ENCODE assay signal across 1 cellular context in genomic region chr5:516980-517379, GRCh38.
TF ChIP-seq lines count a peak whose summit lies in the region.

No MANE protein-coding gene starts in this region.

TF ChIP-seq in H1, 55 proteins besides CTCF, POLR2A, EP300 and RAD21:
- TF ChIP-seq NRF1 (IDR thresholded peaks at IDR 0.05; ENCODE audit: low read depth, low read length) (no peak), SIN3A (conservative IDR thresholded peaks at IDR 0.05 in 1 of 2, IDR thresholded peaks at IDR 0.05 in 1 of 2; ENCODE audit: low read depth in 1 of 2, low read length in 2 of 2) (no peak), RFX5 (IDR thresholded peaks at IDR 0.05; ENCODE audit: borderline replicate concordance, low read depth, low read length) (no peak), MAFK (IDR thresholded peaks at IDR 0.05; ENCODE audit: low read depth, low read length) (no peak), SAP30 (IDR thresholded peaks at IDR 0.05; ENCODE audit: insufficient read depth, insufficient replicate concordance, low read length) (no peak), TEAD4 (IDR thresholded peaks at IDR 0.05; ENCODE audit: low read depth, low read length) (no peak), FOSL1 (IDR thresholded peaks at IDR 0.05; ENCODE audit: insufficient read depth, low read depth, low read length) (no peak), PHF8 (conservative IDR thresholded peaks at IDR 0.05; ENCODE audit: low read depth, low read length) (no peak), SRF (IDR thresholded peaks at IDR 0.05; ENCODE audit: low read depth, low read length) (no peak), TAF1 (IDR thresholded peaks at IDR 0.05; ENCODE audit: low read depth, low read length) (no peak), CTBP2 (IDR thresholded peaks at IDR 0.05; ENCODE audit: borderline replicate concordance, insufficient read depth, insufficient read length, low read length) (no peak), CHD1 (IDR thresholded peaks at IDR 0.05; ENCODE audit: low read depth, low read length) (no peak), TAF7 (optimal IDR thresholded peaks at IDR 0.05; ENCODE audit: borderline replicate concordance, low read depth, low read length) (no peak), BRCA1 (IDR thresholded peaks at IDR 0.05; ENCODE audit: low read depth, low read length) (no peak)
